ENCODE assay signal across 16 cellular contexts in the genomic region with DNA sequence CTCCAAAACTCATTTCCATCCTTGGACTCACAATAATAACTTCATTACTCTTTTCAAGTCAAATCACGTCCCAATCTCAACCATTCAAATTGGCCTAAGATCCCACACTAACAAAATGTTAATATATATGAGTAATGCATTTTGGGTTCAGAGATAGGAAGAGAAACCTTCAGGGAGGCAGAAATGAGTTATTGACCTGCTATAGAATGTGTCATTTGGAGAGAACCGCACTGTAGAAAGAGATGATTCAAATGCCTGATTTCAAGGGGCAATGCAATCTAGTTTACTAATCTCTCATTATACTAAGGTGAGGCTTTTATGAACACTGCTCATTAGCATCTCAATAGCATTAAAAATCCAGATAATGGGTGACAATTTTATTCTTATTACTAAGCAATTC.
DNase-seq lines count a peak whose midpoint lies in the region; ATAC-seq and TF ChIP-seq lines count a peak whose summit lies in the region.
"Had no signal": no experiment of that assay in that cellular context is flagged by ENCODE, and none has a peak within 500 bp of the region (broad histone marks: within the 10 kb centered on the region; RNA-seq: fewer than 3 reads in every experiment).

No MANE protein-coding gene starts in this region.

- no peaks in the 10 kb centered on the region for H3K4me1 Mint-ChIP-seq in activated T-cell treated with anti-CD3 and anti-CD28 coated beads, Interleukin-2, amount 50 U/mL, for 24 hours (ENCODE audit: low read depth)

- peak; percentile 64 for ATAC-seq in HG02610 (IDR thresholded peaks at IDR 0.05; ENCODE audit: unreplicated experiment)
- ATAC-seq: Panc1 had no signal

- H3K4me3 Mint-ChIP-seq in activated T-cell treated with anti-CD3 and anti-CD28 coated beads, Interleukin-2, amount 50 U/mL, for 24 hours, result no peak overlapping the region

- DNase-seq in GM12865 (ENCODE audit: low read depth) (peak; percentile 4), OCI-M1 (lab: John Stamatoyannopoulos, UW) (peak; percentile 2), epithelial cell of esophagus (ENCODE audit: low read depth) (peak; percentile 54)
- no peak for DNase-seq in activated T-cell treated with anti-CD3 and anti-CD28 coated beads, Interleukin-2, amount 50 U/mL, for 48 hours
- no peak for DNase-seq in central memory CD4-positive, alpha-beta T cell
- no peak for DNase-seq in activated T-cell treated with anti-CD3 and anti-CD28 coated beads, Interleukin-2, amount 50 U/mL, for 24 hours
- DNase-seq: HCEC 1CT, NCI-H1417, NCI-H1694, NCI-H2029 treated with DMSO at 0.1 percent for 48 hours, NCI-H2227 treated with DMSO at 0.1 percent for 48 hours, NCI-H526 treated with DMSO at 0.1 percent for 48 hours, SK-N-SH, SW 1271 had no signal

- no peaks in the 10 kb centered on the region for H3K27me3 Mint-ChIP-seq in activated T-cell treated with anti-CD3 and anti-CD28 coated beads, Interleukin-2, amount 50 U/mL, for 24 hours

- H3K27ac Mint-ChIP-seq in activated T-cell treated with anti-CD3 and anti-CD28 coated beads, Interleukin-2, amount 50 U/mL, for 24 hours, result no peak overlapping the region

- H3K4me3 ChIP-seq in GM12865 (ENCODE audit: low read depth, low read length) (no peak overlapping the region), epithelial cell of esophagus (ENCODE audit: low read length) (no peak overlapping the region)

- H3K9me3 Mint-ChIP-seq in activated T-cell treated with anti-CD3 and anti-CD28 coated beads, Interleukin-2, amount 50 U/mL, for 24 hours, result peaks cover 26% of the 10 kb centered on the region

- H3K36me3 Mint-ChIP-seq in activated T-cell treated with anti-CD3 and anti-CD28 coated beads, Interleukin-2, amount 50 U/mL, for 24 hours (ENCODE audit: low read depth), result no peaks in the 10 kb centered on the region

- TF ChIP-seq CTCF in GM12865 (IDR thresholded peaks at IDR 0.05; ENCODE audit: insufficient read depth, low read depth, low read length, missing control alignments), result no peak
- no peak for TF ChIP-seq CTCF in epithelial cell of esophagus (IDR thresholded peaks at IDR 0.05; ENCODE audit: insufficient read depth, low read depth, low read length, missing control alignments)

Comparison
In these comparisons a context has a peak if more than half of its experiments do, and no peak if none do; other contexts are left out.
1. DNase-seq: peak in GM12865 (single experiment), OCI-M1 (single experiment) and epithelial cell of esophagus (single experiment); none in activated T-cell treated with anti-CD3 and anti-CD28 coated beads, Interleukin-2, amount 50 U/mL, for 48 hours (0 of 2), central memory CD4-positive, alpha-beta T cell (single experiment) and activated T-cell treated with anti-CD3 and anti-CD28 coated beads, Interleukin-2, amount 50 U/mL, for 24 hours (single experiment).